ENCODE assay signal across 1 cellular context in genomic region chr2:26068602-26069298, GRCh38.
TF ChIP-seq lines count a peak whose summit lies in the region.

No MANE protein-coding gene starts in this region.

TF ChIP-seq in HCT116, 20 proteins besides CTCF, POLR2A, EP300 and RAD21 (continued from another document):
- peak; percentile 73 for TF ChIP-seq FOSL1 (IDR thresholded peaks at IDR 0.05; ENCODE audit: low read depth)
- TF ChIP-seq EZH2phosphoT487 (IDR thresholded peaks at IDR 0.05; ENCODE audit: borderline replicate concordance) = no peak
- TF ChIP-seq ZNF274 (IDR thresholded peaks at IDR 0.05; ENCODE audit: low read depth, low read length) = no peak
- peak; percentile 71 for TF ChIP-seq JUND (IDR thresholded peaks at IDR 0.05)
- 0 out of 2 replicates have a peak, but pooled peaks have one; percentile 47 for TF ChIP-seq CBX3 (IDR thresholded peaks at IDR 0.05; ENCODE audit: low read depth)
- TF ChIP-seq ELF1 (IDR thresholded peaks at IDR 0.05; ENCODE audit: borderline replicate concordance, low read depth) = no peak
- no peak for TF ChIP-seq REST (IDR thresholded peaks at IDR 0.05; ENCODE audit: low read depth)
- TF ChIP-seq MAX (IDR thresholded peaks at IDR 0.05) = 0 out of 2 replicates have a peak, but pooled peaks have one; percentile 28
- no peak for TF ChIP-seq ZFX (IDR thresholded peaks at IDR 0.05)
- TF ChIP-seq CEBPB (IDR thresholded peaks at IDR 0.05; ENCODE audit: low read depth) = no peak
- TF ChIP-seq EGR1 (IDR thresholded peaks at IDR 0.05; ENCODE audit: low read depth) = no peak
- no peak for TF ChIP-seq YY1 (IDR thresholded peaks at IDR 0.05; ENCODE audit: extremely low read depth, insufficient replicate concordance, low read depth, low read length)
- peak; percentile 59; the same call in 1 of the 2 replicates for TF ChIP-seq SP1 (IDR thresholded peaks at IDR 0.05; ENCODE audit: low read depth)
- TF ChIP-seq TCF7L2 (IDR thresholded peaks at IDR 0.05; ENCODE audit: borderline replicate concordance, extremely low read depth, insufficient read depth, insufficient read length) = no peak
- no peak for TF ChIP-seq ATF3 (IDR thresholded peaks at IDR 0.05)
- no peak for TF ChIP-seq SRF (IDR thresholded peaks at IDR 0.05; ENCODE audit: low read depth)
- TF ChIP-seq EZH2 (IDR thresholded peaks at IDR 0.05) = no peak
